ENCODE assay signal across 8 cellular contexts in the genomic region with DNA sequence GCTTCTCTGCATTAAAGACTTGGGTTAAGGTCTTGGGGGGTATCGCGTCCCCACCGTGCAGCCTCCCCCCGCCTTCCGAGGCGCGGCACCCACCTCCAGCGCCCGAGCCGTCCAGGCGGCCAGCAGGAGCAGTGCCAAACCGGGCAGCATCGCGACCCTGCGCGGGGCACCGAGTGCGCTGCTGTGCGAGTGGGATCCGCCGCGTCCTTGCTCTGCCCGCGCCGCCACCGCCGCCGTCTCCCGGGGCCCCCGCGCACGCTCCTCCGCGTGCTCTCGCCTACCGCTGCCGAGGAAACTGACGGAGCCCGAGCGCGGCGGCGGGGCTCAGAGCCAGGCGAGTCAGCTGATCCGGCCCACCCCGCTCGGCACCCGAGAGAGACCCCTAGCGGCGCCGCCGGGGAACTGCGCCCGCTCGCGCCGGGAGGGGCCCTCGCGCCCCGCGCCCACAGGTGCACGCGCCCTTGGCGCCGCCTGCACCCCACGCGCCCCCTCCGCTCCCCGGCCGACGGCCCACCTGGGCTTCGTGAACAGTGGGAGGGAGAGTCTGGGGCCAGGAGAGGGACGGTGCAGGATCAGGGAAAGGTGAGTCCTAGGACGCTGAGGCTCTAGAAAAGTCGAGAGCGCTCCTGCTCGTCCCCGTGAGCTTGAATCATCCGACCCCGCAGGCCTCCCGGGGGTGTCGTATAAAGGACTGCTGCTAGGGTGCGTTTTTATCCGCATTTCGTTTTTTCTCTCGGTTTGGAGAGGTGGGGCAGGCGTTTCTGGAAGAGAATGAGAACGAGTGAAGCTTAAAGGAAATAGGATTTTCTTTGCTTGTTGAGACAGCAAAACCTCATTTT. TPM values are rescaled to one million over a fixed set of nuclear protein-coding genes. Genes with fewer than 3 reads are reported as not detected.
DNase-seq lines count a peak whose midpoint lies in the region; ATAC-seq, FAIRE-seq and TF ChIP-seq lines count a peak whose summit lies in the region.

A gene (minus strand): TSS at position 300 of the 839 bp plus-strand sequence. CDS start 150 bp downstream, at position 150.

- H3K27me3 ChIP-seq in neutrophil, result no peaks in the 10 kb centered on the region

- TF ChIP-seq CTCF in neutrophil (IDR thresholded peaks at IDR 0.05) (peak; percentile 99), subcutaneous adipose tissue (IDR thresholded peaks at IDR 0.05; ENCODE audit: low read depth) (no peak)

- ATAC-seq in GM21529 (IDR thresholded peaks at IDR 0.05; ENCODE audit: unreplicated experiment), result peak; percentile 72

- DNase-seq in DMS53 (lab: John Stamatoyannopoulos, UW) (peak; percentile 87), SHP77 treated with DMSO at 0.1 percent for 48 hours (lab: John Stamatoyannopoulos, UW) (peak; percentile 41), frontal cortex (ENCODE audit: low spot score in 2 of 2) (peak; percentile 95 to 97)
- peak; percentile 89 for DNase-seq in activated naive CD4-positive, alpha-beta T cell treated with Interleukin-2 at 50 U/mL for 16 hours

- peak within 1 kb of the TSS; percentile 78 for H3K27ac ChIP-seq in neutrophil

- TF ChIP-seq EP300 in Ishikawa (IDR thresholded peaks at IDR 0.05; ENCODE audit: borderline replicate concordance), result no peak; the same call in 1 of the 2 replicates

- no peak for FAIRE-seq in frontal cortex (lab: Jason Lieb, UNC)

- H3K4me1 ChIP-seq in neutrophil (ENCODE audit: control insufficient read depth in 1 of 2, insufficient read depth in 1 of 2, low read depth in 1 of 2, low read length in 1 of 2), result peaks cover 40 to 51% of the 10 kb centered on the region in 2 experiments

- H3K36me3 ChIP-seq in neutrophil, result no peaks in the 10 kb centered on the region

- H3K9me3 ChIP-seq in neutrophil, result no peaks in the 10 kb centered on the region

- peak; percentile 62; the same call in 1 of the 2 replicates for TF ChIP-seq RAD21 in Ishikawa (IDR thresholded peaks at IDR 0.05; ENCODE audit: low read depth)

- peak within 1 kb of the TSS; percentile 87 to 91 for H3K4me3 ChIP-seq in neutrophil (ENCODE audit: low read depth in 1 of 2, low read length in 1 of 2)

TF ChIP-seq in Ishikawa, 13 proteins besides CTCF, POLR2A, EP300 and RAD21:
- TF ChIP-seq EGR1 (IDR thresholded peaks at IDR 0.05), result no peak
- peak; percentile 86; the same call in 1 of the 2 replicates for TF ChIP-seq NFIC (IDR thresholded peaks at IDR 0.05)
- no peak for TF ChIP-seq CREB1 (IDR thresholded peaks at IDR 0.05; ENCODE audit: low read depth)
- TF ChIP-seq TAF1 (IDR thresholded peaks at IDR 0.05; ENCODE audit: low read depth), result peak; percentile 58; the same call in 1 of the 2 replicates
- TF ChIP-seq FOXM1 (IDR thresholded peaks at IDR 0.05; ENCODE audit: borderline replicate concordance, low read depth), result no peak
- TF ChIP-seq, protein P1, sequence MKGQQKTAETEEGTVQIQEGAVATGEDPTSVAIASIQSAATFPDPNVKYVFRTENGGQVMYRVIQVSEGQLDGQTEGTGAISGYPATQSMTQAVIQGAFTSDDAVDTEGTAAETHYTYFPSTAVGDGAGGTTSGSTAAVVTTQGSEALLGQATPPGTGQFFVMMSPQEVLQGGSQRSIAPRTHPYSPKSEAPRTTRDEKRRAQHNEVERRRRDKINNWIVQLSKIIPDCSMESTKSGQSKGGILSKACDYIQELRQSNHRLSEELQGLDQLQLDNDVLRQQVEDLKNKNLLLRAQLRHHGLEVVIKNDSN (IDR thresholded peaks at IDR 0.05), result peak; percentile 89
- TF ChIP-seq, protein P2, sequence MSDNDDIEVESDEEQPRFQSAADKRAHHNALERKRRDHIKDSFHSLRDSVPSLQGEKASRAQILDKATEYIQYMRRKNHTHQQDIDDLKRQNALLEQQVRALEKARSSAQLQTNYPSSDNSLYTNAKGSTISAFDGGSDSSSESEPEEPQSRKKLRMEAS (IDR thresholded peaks at IDR 0.05), result peak; percentile 86
- TF ChIP-seq, protein P3, sequence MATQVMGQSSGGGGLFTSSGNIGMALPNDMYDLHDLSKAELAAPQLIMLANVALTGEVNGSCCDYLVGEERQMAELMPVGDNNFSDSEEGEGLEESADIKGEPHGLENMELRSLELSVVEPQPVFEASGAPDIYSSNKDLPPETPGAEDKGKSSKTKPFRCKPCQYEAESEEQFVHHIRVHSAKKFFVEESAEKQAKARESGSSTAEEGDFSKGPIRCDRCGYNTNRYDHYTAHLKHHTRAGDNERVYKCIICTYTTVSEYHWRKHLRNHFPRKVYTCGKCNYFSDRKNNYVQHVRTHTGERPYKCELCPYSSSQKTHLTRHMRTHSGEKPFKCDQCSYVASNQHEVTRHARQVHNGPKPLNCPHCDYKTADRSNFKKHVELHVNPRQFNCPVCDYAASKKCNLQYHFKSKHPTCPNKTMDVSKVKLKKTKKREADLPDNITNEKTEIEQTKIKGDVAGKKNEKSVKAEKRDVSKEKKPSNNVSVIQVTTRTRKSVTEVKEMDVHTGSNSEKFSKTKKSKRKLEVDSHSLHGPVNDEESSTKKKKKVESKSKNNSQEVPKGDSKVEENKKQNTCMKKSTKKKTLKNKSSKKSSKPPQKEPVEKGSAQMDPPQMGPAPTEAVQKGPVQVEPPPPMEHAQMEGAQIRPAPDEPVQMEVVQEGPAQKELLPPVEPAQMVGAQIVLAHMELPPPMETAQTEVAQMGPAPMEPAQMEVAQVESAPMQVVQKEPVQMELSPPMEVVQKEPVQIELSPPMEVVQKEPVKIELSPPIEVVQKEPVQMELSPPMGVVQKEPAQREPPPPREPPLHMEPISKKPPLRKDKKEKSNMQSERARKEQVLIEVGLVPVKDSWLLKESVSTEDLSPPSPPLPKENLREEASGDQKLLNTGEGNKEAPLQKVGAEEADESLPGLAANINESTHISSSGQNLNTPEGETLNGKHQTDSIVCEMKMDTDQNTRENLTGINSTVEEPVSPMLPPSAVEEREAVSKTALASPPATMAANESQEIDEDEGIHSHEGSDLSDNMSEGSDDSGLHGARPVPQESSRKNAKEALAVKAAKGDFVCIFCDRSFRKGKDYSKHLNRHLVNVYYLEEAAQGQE (IDR thresholded peaks at IDR 0.05; ENCODE audit: low read depth), result peak; percentile 14; the same call in 1 of the 2 replicates
- TF ChIP-seq ZBTB7A (IDR thresholded peaks at IDR 0.05; ENCODE audit: low read depth), result peak; percentile 77
- 0 out of 2 replicates have a peak, but pooled peaks have one; percentile 19 for TF ChIP-seq YY1 (IDR thresholded peaks at IDR 0.05; ENCODE audit: low read depth)
- TF ChIP-seq TEAD4 (IDR thresholded peaks at IDR 0.05), result 0 out of 2 replicates have a peak, but pooled peaks have one; percentile 3
- TF ChIP-seq TCF12 (IDR thresholded peaks at IDR 0.05; ENCODE audit: low read depth), result peak; percentile 42; the same call in 1 of the 2 replicates

RNA-seq across cellular contexts. Expression of the gene that starts here (rescaled TPM):
- total RNA-seq in frontal cortex (549 TPM), subcutaneous adipose tissue (100 to 1,000 TPM; 210 to 257 (median 218) TPM)

Comparison
In these comparisons a context has a peak if more than half of its experiments do, and no peak if none do; other contexts are left out.
1. Peak in every context shown above with its lines: DNase-seq, ATAC-seq, H3K4me3 ChIP-seq and H3K27ac ChIP-seq.
2. DNase-seq: peak in every context shown above with its lines; median percentile 96 in frontal cortex; 89 in activated naive CD4-positive, alpha-beta T cell treated with Interleukin-2 at 50 U/mL for 16 hours; 87 in DMS53; 41 in SHP77 treated with DMSO at 0.1 percent for 48 hours.